ENCODE assay signal across 35 cellular contexts in the genomic region with DNA sequence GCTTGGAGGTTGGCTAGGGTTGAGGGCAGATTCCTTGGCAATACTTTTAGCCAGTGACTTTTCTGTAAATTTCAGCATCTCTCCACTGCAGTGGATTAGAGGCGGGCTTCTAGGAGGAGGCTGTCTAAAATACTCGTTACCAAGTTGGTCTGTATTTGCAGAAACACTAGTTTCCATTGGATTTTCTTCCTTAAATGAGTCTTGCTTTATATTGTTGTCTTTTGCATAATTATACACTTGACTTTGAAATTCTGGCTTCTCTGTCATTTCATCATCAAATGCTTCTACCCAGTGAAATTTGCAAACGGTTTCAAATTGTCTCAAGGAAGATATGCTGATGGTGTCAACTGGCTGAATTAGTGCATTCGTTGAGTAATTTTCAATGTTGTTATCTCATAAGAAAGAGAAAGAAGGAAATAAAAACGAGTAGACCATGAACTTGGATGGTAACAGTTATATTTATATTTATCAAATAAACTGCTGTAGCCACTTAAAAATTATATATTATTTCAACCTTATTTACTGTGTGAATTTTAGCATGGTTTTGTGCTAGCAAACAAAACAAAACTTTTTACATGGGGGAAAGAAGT. TPM values are rescaled to one million over a fixed set of nuclear protein-coding genes. Genes with fewer than 3 reads are reported as not detected.
"Had no signal": no experiment of that assay in that cellular context is flagged by ENCODE, and none has a peak within 500 bp of the region (broad histone marks: within the 10 kb centered on the region; RNA-seq: fewer than 3 reads in every experiment).

No MANE protein-coding gene starts in this region.

- H3K27ac ChIP-seq: adrenal gland, body of pancreas, brain microvascular endothelial cell, breast epithelium, VCaP had no signal

- H3K4me1 ChIP-seq: adrenal gland, body of pancreas, breast epithelium had no signal

- FAIRE-seq: astrocyte, colon, TTC549 had no signal

- H3K4me3 ChIP-seq: adrenal gland, body of pancreas, breast epithelium had no signal

- DNase-seq: activated B cell treated with CpG ODN at 0.5 μM for 24 hours; activated CD4-positive, alpha-beta memory T cell treated with anti-CD3 and anti-CD28 coated beads for 36 hours; activated CD4-positive, alpha-beta T cell treated with anti-CD3 and anti-CD28 coated beads for 4 hours; activated CD4-positive, alpha-beta T cell treated with anti-CD3 and anti-CD28 coated beads, Interleukin-2, amount 10 ng/mL, durations not matched to agents 24 days and 14 days; activated CD4-positive, alpha-beta T cell treated with anti-CD3 and anti-CD28 coated beads, Interleukin-2, amount 50 U/mL, for 1 hour; activated CD4-positive, alpha-beta T cell treated with anti-CD3 and anti-CD28 coated beads, Interleukin-2, amount 50 U/mL, for 4 hours; activated CD4-positive, CD25-positive, alpha-beta regulatory T cell treated with anti-CD3 and anti-CD28 coated beads, Interleukin-2, amount 50 U/mL, for 72 hours; activated CD8-positive, alpha-beta memory T cell treated with anti-CD3 and anti-CD28 coated beads, Interleukin-2, amount 50 U/mL, for 4 hours; activated CD8-positive, alpha-beta T cell treated with anti-CD3 and anti-CD28 coated beads for 36 hours; activated effector memory CD4-positive, alpha-beta T cell treated with anti-CD3 and anti-CD28 coated beads, Interleukin-2, amount 50 U/mL, for 16 hours; activated gamma-delta T cell treated with Interleukin-2 at 50 U/mL for 16 hours; activated naive CD4-positive, alpha-beta T cell; activated naive CD4-positive, alpha-beta T cell treated with anti-CD3 and anti-CD28 coated beads for 36 hours; activated naive CD4-positive, alpha-beta T cell treated with anti-CD3 and anti-CD28 coated beads, Interleukin-2, amount 50 U/mL, for 16 hours; activated naive CD8-positive, alpha-beta T cell treated with anti-CD3 and anti-CD28 coated beads for 36 hours; activated T-cell treated with anti-CD3 and anti-CD28 coated beads for 4 hours; activated T-cell treated with anti-CD3 and anti-CD28 coated beads, Interleukin-2, amount 50 U/mL, for 1 hour; activated T-cell treated with anti-CD3 and anti-CD28 coated beads, Interleukin-2, amount 50 U/mL, for 4 hours; activated T-cell treated with anti-CD3 and anti-CD28 coated beads, Interleukin-2, amount 50 U/mL, for 72 hours; adrenal gland; amniotic stem cell; aorta; body of pancreas; brain microvascular endothelial cell; central memory CD4-positive, alpha-beta T cell; T-helper 2 cell; T-helper 9 cell had no signal

- H3K9me3 ChIP-seq: adrenal gland, body of pancreas, breast epithelium had no signal

- H3K27me3 ChIP-seq: adrenal gland, body of pancreas, brain microvascular endothelial cell, breast epithelium had no signal

- H3K36me3 ChIP-seq: adrenal gland, brain microvascular endothelial cell, breast epithelium had no signal

- ATAC-seq: activated CD8-positive, alpha-beta T cell treated with anti-CD3 and anti-CD28 coated beads for 36 hours; activated naive CD4-positive, alpha-beta T cell treated with anti-CD3 and anti-CD28 coated beads, Interleukin-2, amount 50 U/mL, for 72 hours; activated T-cell treated with anti-CD3 and anti-CD28 coated beads, Interleukin-2, amount 50 U/mL, for 4 hours; activated T-cell treated with anti-CD3 and anti-CD28 coated beads, Interleukin-2, amount 50 U/mL, for 72 hours; activated T-helper 17 cell treated with anti-CD3 and anti-CD28 coated beads, Interleukin-2, amount 50 U/mL, for 72 hours; body of pancreas had no signal

RNA-seq across cellular contexts. Expression of a gene that starts 10.8 kb away (rescaled TPM):
- total RNA-seq: aorta, breast epithelium, cardiac septum had no signal
- polyA plus RNA-seq: adrenal gland, aorta had no signal
